ENCODE assay signal across 8 cellular contexts in the genomic region with DNA sequence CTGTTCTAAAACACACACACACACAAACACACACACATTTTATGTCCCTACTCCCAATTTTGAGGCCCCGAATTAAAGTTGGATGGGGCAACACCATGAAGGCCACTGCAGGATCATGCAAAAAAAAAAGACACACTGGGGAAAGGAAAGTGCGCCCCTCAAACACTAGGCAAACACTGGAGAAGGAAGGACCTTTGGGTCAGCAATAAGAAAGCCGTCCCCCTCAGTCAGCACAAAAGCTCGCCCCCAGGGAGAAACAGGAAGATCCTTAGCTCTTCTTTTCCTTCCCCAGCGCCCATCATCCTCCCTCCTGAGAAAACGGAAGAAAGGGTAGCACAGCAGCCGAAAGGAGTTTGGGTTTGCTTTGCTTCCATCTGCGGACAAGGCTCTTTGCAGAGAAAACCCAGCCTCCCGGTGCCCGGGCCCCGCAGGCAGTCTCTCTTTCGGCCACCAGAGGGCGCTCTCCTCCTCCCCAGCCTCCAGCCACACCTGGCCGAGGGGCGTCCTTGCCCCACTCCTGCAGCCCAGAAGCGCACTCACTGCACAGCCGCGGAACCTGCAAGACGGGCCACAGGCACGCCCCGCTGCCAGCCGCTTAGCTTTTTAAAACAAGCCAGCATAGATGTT.
DNase-seq lines count a peak whose midpoint lies in the region; ATAC-seq, FAIRE-seq and TF ChIP-seq lines count a peak whose summit lies in the region.

No MANE protein-coding gene starts in this region.

- H3K4me1 ChIP-seq in A549 (no peaks in the 10 kb centered on the region), liver (ENCODE audit: control insufficient read depth in 4 of 4, insufficient read depth in 4 of 4, low read length in 3 of 4) (peaks cover 0 to 12% (median 8%) of the 10 kb centered on the region in 4 donors)

- peak; percentile 68 for TF ChIP-seq CTCF in A549 (IDR thresholded peaks at IDR 0.05)
- peak; percentile 95 for TF ChIP-seq CTCF in liver (IDR thresholded peaks at IDR 0.05; ENCODE audit: low read depth, low read length, missing input control)

- H3K9me3 ChIP-seq in A549 (no peaks in the 10 kb centered on the region), liver (ENCODE audit: control insufficient read depth in 4 of 4, low read length in 3 of 4) (no peaks in the 10 kb centered on the region)

- no peak for TF ChIP-seq POLR2A in A549 (IDR thresholded peaks at IDR 0.05; ENCODE audit: low read length)

- no peak for FAIRE-seq in A549 (lab: Jason Lieb, UNC)

- ATAC-seq in A549 (peak; percentile 96 to 99), GM18511 (IDR thresholded peaks at IDR 0.05; ENCODE audit: unreplicated experiment) (peak; percentile 94), HG03025 (IDR thresholded peaks at IDR 0.05; ENCODE audit: low FRiP score, unreplicated experiment) (peak; percentile 88)

- H3K4me2 ChIP-seq in A549, result peak overlapping the region; percentile 87

- TF ChIP-seq RAD21 in A549 (conservative IDR thresholded peaks at IDR 0.05 in 1 of 2, IDR thresholded peaks at IDR 0.05 in 1 of 2) (peak; percentile 57 to 73), liver (IDR thresholded peaks at IDR 0.05) (peak; percentile 90 to 94)

- H3K9ac ChIP-seq in liver (ENCODE audit: low read depth in 1 of 2, low read length in 2 of 2), result peak overlapping the region in 1 of 2 donors; percentile 35

- no peak for TF ChIP-seq EP300 in A549 (IDR thresholded peaks at IDR 0.05)

- no peak overlapping the region for H3K27ac ChIP-seq in A549
- no peak overlapping the region for H3K27ac ChIP-seq in liver (ENCODE audit: low read depth in 1 of 2, low read length in 2 of 2)

- 12% methylated on average over 16 of the region's 22 CpGs for WGBS in A549 (ENCODE audit: missing lambda C conversion rate)
- 8% methylated on average over 22 of the region's 22 CpGs for WGBS in liver

- POLR2A ChIA-PET in A549 (lab: Yijun Ruan, JAX), result no interaction called here

- DNase-seq in A549 (ENCODE audit: low read depth in 1 of 2, low spot score in 1 of 2), result peak; percentile 35 to 55
- peak; percentile 6 for DNase-seq in NCI-H226
- DNase-seq in activated CD4-positive, alpha-beta T cell treated with anti-CD3 and anti-CD28 coated beads, Interleukin-2, amount 50 U/mL, for 24 hours (ENCODE audit: low read depth in 1 of 2, low spot score in 1 of 2), result peak; percentile 52 to 57
- peak; percentile 83 for DNase-seq in dermis blood vessel endothelial cell
- DNase-seq in stimulated activated CD4-positive, alpha-beta T cell treated with anti-CD3 and anti-CD28 coated beads, Interleukin-4, amount 100 ng/mL, for 24 hours, result peak; percentile 71

- no peaks in the 10 kb centered on the region for H3K36me3 ChIP-seq in liver (ENCODE audit: control insufficient read depth in 4 of 4, insufficient read depth in 3 of 4, low read depth in 1 of 4, low read length in 3 of 4)

- CTCF ChIA-PET in A549 (lab: Yijun Ruan, JAX), result interaction anchor here (0.7 to 2.4 kb wide), 27 partner anchors 9 to 551 kb away, joined by 3 to 16 read pairs (median 4); no protein-coding TSS in a partner anchor

- H3K4me3 ChIP-seq in A549 (peak overlapping the region; percentile 24; the same call in 1 of the 3 replicates), liver (ENCODE audit: low read depth in 1 of 3, low read length in 3 of 3) (peak overlapping the region in 2 of 3 donors; percentile 48 to 53)

- H3K27me3 ChIP-seq in liver (ENCODE audit: control insufficient read depth in 4 of 4, insufficient read depth in 4 of 4, low read length in 3 of 4), result no peaks in the 10 kb centered on the region

TF ChIP-seq in A549, 52 proteins besides CTCF, POLR2A, EP300 and RAD21:
- TF ChIP-seq, protein P1, sequence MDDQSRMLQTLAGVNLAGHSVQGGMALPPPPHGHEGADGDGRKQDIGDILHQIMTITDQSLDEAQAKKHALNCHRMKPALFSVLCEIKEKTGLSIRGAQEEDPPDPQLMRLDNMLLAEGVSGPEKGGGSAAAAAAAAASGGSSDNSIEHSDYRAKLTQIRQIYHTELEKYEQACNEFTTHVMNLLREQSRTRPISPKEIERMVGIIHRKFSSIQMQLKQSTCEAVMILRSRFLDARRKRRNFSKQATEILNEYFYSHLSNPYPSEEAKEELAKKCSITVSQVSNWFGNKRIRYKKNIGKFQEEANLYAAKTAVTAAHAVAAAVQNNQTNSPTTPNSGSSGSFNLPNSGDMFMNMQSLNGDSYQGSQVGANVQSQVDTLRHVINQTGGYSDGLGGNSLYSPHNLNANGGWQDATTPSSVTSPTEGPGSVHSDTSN (IDR thresholded peaks at IDR 0.05), result no peak
- TF ChIP-seq SMC3 (IDR thresholded peaks at IDR 0.05), result peak; percentile 86
- no peak for TF ChIP-seq ZFP36 (IDR thresholded peaks at IDR 0.05; ENCODE audit: borderline replicate concordance, partially characterized antibody)
- TF ChIP-seq CBX2 (IDR thresholded peaks at IDR 0.05; ENCODE audit: borderline replicate concordance, low read depth), result no peak

TF ChIP-seq in liver, 16 proteins besides CTCF, POLR2A, EP300 and RAD21:
- TF ChIP-seq, protein P2, sequence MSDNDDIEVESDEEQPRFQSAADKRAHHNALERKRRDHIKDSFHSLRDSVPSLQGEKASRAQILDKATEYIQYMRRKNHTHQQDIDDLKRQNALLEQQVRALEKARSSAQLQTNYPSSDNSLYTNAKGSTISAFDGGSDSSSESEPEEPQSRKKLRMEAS (IDR thresholded peaks at IDR 0.05), result no peak
- TF ChIP-seq, protein P3, sequence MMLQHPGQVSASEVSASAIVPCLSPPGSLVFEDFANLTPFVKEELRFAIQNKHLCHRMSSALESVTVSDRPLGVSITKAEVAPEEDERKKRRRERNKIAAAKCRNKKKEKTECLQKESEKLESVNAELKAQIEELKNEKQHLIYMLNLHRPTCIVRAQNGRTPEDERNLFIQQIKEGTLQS (IDR thresholded peaks at IDR 0.05), result no peak
- TF ChIP-seq TAF1 (conservative IDR thresholded peaks at IDR 0.05) (no peak), SP1 (IDR thresholded peaks at IDR 0.05) (no peak), NR2F2 (IDR thresholded peaks at IDR 0.05) (no peak), YY1 (IDR thresholded peaks at IDR 0.05) (no peak), FOXA2 (IDR thresholded peaks at IDR 0.05) (no peak), RXRA (IDR thresholded peaks at IDR 0.05) (no peak), HNF4A (conservative IDR thresholded peaks at IDR 0.05) (no peak), HNF4G (IDR thresholded peaks at IDR 0.05) (no peak), EGR1 (IDR thresholded peaks at IDR 0.05; ENCODE audit: low read depth in 2 of 2) (no peak), JUND (IDR thresholded peaks at IDR 0.05) (no peak), GABPA (IDR thresholded peaks at IDR 0.05 in 1 of 2, conservative IDR thresholded peaks at IDR 0.05 in 1 of 2) (no peak), FOXA1 (IDR thresholded peaks at IDR 0.05) (no peak)
- TF ChIP-seq, protein P4, sequence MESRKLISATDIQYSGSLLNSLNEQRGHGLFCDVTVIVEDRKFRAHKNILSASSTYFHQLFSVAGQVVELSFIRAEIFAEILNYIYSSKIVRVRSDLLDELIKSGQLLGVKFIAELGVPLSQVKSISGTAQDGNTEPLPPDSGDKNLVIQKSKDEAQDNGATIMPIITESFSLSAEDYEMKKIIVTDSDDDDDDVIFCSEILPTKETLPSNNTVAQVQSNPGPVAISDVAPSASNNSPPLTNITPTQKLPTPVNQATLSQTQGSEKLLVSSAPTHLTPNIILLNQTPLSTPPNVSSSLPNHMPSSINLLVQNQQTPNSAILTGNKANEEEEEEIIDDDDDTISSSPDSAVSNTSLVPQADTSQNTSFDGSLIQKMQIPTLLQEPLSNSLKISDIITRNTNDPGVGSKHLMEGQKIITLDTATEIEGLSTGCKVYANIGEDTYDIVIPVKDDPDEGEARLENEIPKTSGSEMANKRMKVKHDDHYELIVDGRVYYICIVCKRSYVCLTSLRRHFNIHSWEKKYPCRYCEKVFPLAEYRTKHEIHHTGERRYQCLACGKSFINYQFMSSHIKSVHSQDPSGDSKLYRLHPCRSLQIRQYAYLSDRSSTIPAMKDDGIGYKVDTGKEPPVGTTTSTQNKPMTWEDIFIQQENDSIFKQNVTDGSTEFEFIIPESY (IDR thresholded peaks at IDR 0.05), result no peak
- TF ChIP-seq, protein P5, sequence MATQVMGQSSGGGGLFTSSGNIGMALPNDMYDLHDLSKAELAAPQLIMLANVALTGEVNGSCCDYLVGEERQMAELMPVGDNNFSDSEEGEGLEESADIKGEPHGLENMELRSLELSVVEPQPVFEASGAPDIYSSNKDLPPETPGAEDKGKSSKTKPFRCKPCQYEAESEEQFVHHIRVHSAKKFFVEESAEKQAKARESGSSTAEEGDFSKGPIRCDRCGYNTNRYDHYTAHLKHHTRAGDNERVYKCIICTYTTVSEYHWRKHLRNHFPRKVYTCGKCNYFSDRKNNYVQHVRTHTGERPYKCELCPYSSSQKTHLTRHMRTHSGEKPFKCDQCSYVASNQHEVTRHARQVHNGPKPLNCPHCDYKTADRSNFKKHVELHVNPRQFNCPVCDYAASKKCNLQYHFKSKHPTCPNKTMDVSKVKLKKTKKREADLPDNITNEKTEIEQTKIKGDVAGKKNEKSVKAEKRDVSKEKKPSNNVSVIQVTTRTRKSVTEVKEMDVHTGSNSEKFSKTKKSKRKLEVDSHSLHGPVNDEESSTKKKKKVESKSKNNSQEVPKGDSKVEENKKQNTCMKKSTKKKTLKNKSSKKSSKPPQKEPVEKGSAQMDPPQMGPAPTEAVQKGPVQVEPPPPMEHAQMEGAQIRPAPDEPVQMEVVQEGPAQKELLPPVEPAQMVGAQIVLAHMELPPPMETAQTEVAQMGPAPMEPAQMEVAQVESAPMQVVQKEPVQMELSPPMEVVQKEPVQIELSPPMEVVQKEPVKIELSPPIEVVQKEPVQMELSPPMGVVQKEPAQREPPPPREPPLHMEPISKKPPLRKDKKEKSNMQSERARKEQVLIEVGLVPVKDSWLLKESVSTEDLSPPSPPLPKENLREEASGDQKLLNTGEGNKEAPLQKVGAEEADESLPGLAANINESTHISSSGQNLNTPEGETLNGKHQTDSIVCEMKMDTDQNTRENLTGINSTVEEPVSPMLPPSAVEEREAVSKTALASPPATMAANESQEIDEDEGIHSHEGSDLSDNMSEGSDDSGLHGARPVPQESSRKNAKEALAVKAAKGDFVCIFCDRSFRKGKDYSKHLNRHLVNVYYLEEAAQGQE (IDR thresholded peaks at IDR 0.05), result no peak

Comparison
In these comparisons a context has a peak if more than half of its experiments do, and no peak if none do; other contexts are left out.
1. DNase-seq: peak in every context shown above with its lines; median percentile 83 in dermis blood vessel endothelial cell; 71 in stimulated activated CD4-positive, alpha-beta T cell treated with anti-CD3 and anti-CD28 coated beads, Interleukin-4, amount 100 ng/mL, for 24 hours; 54 in activated CD4-positive, alpha-beta T cell treated with anti-CD3 and anti-CD28 coated beads, Interleukin-2, amount 50 U/mL, for 24 hours; 45 in A549; 6 in NCI-H226.